31 cellular contexts compared by ENCODE assay signal in genomic region chr2:66237470-66238354, GRCh38.
DNase-seq lines count a peak whose midpoint lies in the region; ATAC-seq, FAIRE-seq and TF ChIP-seq lines count a peak whose summit lies in the region.
"Had no signal": no experiment of that assay in that cellular context is flagged by ENCODE, and none has a peak within 500 bp of the region (broad histone marks: within the 10 kb centered on the region; RNA-seq: fewer than 3 reads in every experiment).

No MANE protein-coding gene starts in this region.

- no peak overlapping the region for H2BK12ac ChIP-seq in H9 (ENCODE audit: insufficient read length, low read depth, low read length)

- no peaks in the 10 kb centered on the region for H3K9me3 Mint-ChIP-seq in H9
- no peaks in the 10 kb centered on the region for H3K9me3 Mint-ChIP-seq in WTC11
- H3K9me3 Mint-ChIP-seq: activated CD8-positive, alpha-beta T cell treated with anti-CD3 and anti-CD28 coated beads for 36 hours; activated T-helper 1 cell treated with anti-CD3 and anti-CD28 coated beads, Interleukin-12 subunit alpha, Interleukin-12 subunit beta, Interleukin-2, Interleukin-4 antibody, amounts not matched to agents 30 ng/mL and 10 ng/mL and 1 ng/mL, durations not matched to agents 14 hours and 24 hours and 36 hours; endodermal cell had no signal

- H3K9me3 ChIP-seq in H9 (ENCODE audit: control insufficient read depth, low read depth, low read length) (no peaks in the 10 kb centered on the region), thymus (ENCODE audit: control insufficient read depth) (no peaks in the 10 kb centered on the region)
- H3K9me3 ChIP-seq: gastroesophageal sphincter, MG63, tibial nerve had no signal

- H3K4ac ChIP-seq in H9 (ENCODE audit: low read depth, low read length) = no peak overlapping the region
- H3K4ac ChIP-seq in mesendoderm (ENCODE audit: low read depth, low read length) = no peak overlapping the region

- no peak for FAIRE-seq in frontal cortex (lab: Jason Lieb, UNC)

- H2AFZ ChIP-seq in H9 (ENCODE audit: low read length) = no peak overlapping the region

- no peak overlapping the region for H3K4me3 Mint-ChIP-seq in H9
- no peak overlapping the region for H3K4me3 Mint-ChIP-seq in WTC11
- H3K4me3 Mint-ChIP-seq: activated CD8-positive, alpha-beta T cell treated with anti-CD3 and anti-CD28 coated beads for 36 hours; activated T-helper 1 cell treated with anti-CD3 and anti-CD28 coated beads, Interleukin-12 subunit alpha, Interleukin-12 subunit beta, Interleukin-2, Interleukin-4 antibody, amounts not matched to agents 30 ng/mL and 10 ng/mL and 1 ng/mL, durations not matched to agents 14 hours and 24 hours and 36 hours; endodermal cell; T-helper 17 cell had no signal

- no peak for DNase-seq in H9
- DNase-seq in WTC11 (ENCODE audit: low spot score) = no peak
- DNase-seq in mesendoderm = no peak
- DNase-seq in NCI-H146 treated with DMSO at 0.1 percent for 48 hours (lab: John Stamatoyannopoulos, UW; ENCODE audit: unreplicated experiment) = no peak
- no peak for DNase-seq in frontal cortex (ENCODE audit: low spot score in 2 of 2)
- DNase-seq: activated CD8-positive, alpha-beta memory T cell treated with anti-CD3 and anti-CD28 coated beads, Interleukin-2, amount 50 U/mL, for 48 hours; activated CD8-positive, alpha-beta T cell treated with anti-CD3 and anti-CD28 coated beads for 36 hours; activated naive CD4-positive, alpha-beta T cell treated with Interleukin-2 at 50 U/mL for 16 hours; C1 segment of cervical spinal cord; dermis blood vessel endothelial cell; DND-41; endodermal cell; KG1; MG63; NCI-H1105; NCI-H1930; NCI-H526 treated with DMSO at 0.1 percent for 48 hours; right cardiac atrium; Right ventricle myocardium superior; stimulated activated CD4-positive, alpha-beta T cell treated with anti-CD3 and anti-CD28 coated beads, Interleukin-1b, Interleukin-23, amount 100 ng/mL, for 48 hours; stimulated activated naive CD8-positive, alpha-beta T cell treated with anti-CD3 and anti-CD28 coated beads, Interleukin-15, Interleukin-2, amounts not matched to agents 100 U/mL and 50 U/mL, for 24 hours; T-helper 17 cell had no signal

- H3K27me3 ChIP-seq in H9 (ENCODE audit: insufficient read depth, low read length) = no peaks in the 10 kb centered on the region
- H3K27me3 ChIP-seq in mesendoderm (ENCODE audit: insufficient read depth, low read length, poor library complexity) = no peaks in the 10 kb centered on the region
- no peaks in the 10 kb centered on the region for H3K27me3 ChIP-seq in thymus (ENCODE audit: control insufficient read depth, insufficient read depth)
- H3K27me3 ChIP-seq: gastroesophageal sphincter, MG63, tibial nerve had no signal

- H3K23ac ChIP-seq in H9 (ENCODE audit: insufficient read length, low read depth, low read length) = no peak overlapping the region
- peak overlapping the region; percentile 59 for H3K23ac ChIP-seq in mesendoderm (ENCODE audit: low read length)

- H4K20me1 ChIP-seq in H9 (ENCODE audit: control insufficient read depth, insufficient read depth, insufficient read length) = no peaks in the 10 kb centered on the region

- H2AK5ac ChIP-seq in H9 (ENCODE audit: insufficient read length, low read length) = no peak overlapping the region
- peak overlapping the region; percentile 9 for H2AK5ac ChIP-seq in mesendoderm (ENCODE audit: low read length)

- H3K79me2 ChIP-seq in H9 (ENCODE audit: insufficient read depth, low read length) = no peaks in the 10 kb centered on the region
- H3K79me2 ChIP-seq in mesendoderm (ENCODE audit: control insufficient read depth, insufficient read depth, low read length) = no peaks in the 10 kb centered on the region

- H3K4me1 Mint-ChIP-seq in H9 (peaks cover 6 to 20% of the 10 kb centered on the region in 2 experiments), WTC11 (peaks cover 25% of the 10 kb centered on the region)
- H3K4me1 Mint-ChIP-seq: T-helper 17 cell had no signal

- H3K36me3 ChIP-seq in mesendoderm (ENCODE audit: control insufficient read depth, insufficient read depth, low read length) (no peaks in the 10 kb centered on the region), thymus (ENCODE audit: control insufficient read depth, insufficient read depth) (no peaks in the 10 kb centered on the region)
- H3K36me3 ChIP-seq: gastroesophageal sphincter, MG63, tibial nerve had no signal

- CTCF ChIA-PET in WTC11 (lab: Charles Lee) = no interaction called here

- H4K5ac ChIP-seq in H9 (ENCODE audit: insufficient read length, low read depth, low read length) = no peak overlapping the region
- H4K5ac ChIP-seq in mesendoderm (ENCODE audit: low read length) = no peak overlapping the region

- H3K27me3 Mint-ChIP-seq in H9 (ENCODE audit: low read depth) (peaks cover 2% of the 10 kb centered on the region; the same call in 1 of the 2 replicates), WTC11 (ENCODE audit: low read depth) (no peaks in the 10 kb centered on the region)
- H3K27me3 Mint-ChIP-seq: activated CD8-positive, alpha-beta T cell treated with anti-CD3 and anti-CD28 coated beads for 36 hours; T-helper 17 cell had no signal

- H2BK120ac ChIP-seq in H9 (ENCODE audit: low read depth, low read length, poor library complexity, severe bottlenecking) (no peak overlapping the region), mesendoderm (ENCODE audit: low read depth, low read length) (no peak overlapping the region)

- H3K9ac ChIP-seq in H9 (ENCODE audit: extremely low read depth, insufficient read length, low read length) = no peak overlapping the region
- H3K9ac ChIP-seq in mesendoderm (ENCODE audit: low read length) = no peak overlapping the region

- H4K91ac ChIP-seq in H9 (ENCODE audit: insufficient read length, low read depth, low read length) = no peak overlapping the region

- H3K4me2 ChIP-seq in H9 (ENCODE audit: insufficient read depth, insufficient read length, low read length) (no peak overlapping the region), mesendoderm (ENCODE audit: low read length) (no peak overlapping the region)

- WGBS in H9 (ENCODE audit: extremely low coverage, insufficient read length, low lambda C conversion rate) = no CpG with 5 or more reads among the region's 9 CpGs
- WGBS in mesendoderm (ENCODE audit: extremely low coverage, insufficient coverage, low lambda C conversion rate) = no CpG with 5 or more reads among the region's 9 CpGs
- WGBS in thymus = 91% methylated on average over 9 of the region's 9 CpGs

- POLR2A ChIA-PET in WTC11 (lab: Charles Lee) = no interaction called here

- H3K56ac ChIP-seq in H9 (ENCODE audit: insufficient read length, low read depth, low read length) (no peak overlapping the region), mesendoderm (ENCODE audit: low read length) (peak overlapping the region; percentile 17)

- peak overlapping the region; percentile 29 for H3K18ac ChIP-seq in H9 (ENCODE audit: insufficient read length, low read depth, low read length)
- no peak overlapping the region for H3K18ac ChIP-seq in mesendoderm (ENCODE audit: low read length)

- H3K4me3 ChIP-seq in mesendoderm (ENCODE audit: low read length) = no peak overlapping the region
- no peak overlapping the region for H3K4me3 ChIP-seq in thymus (ENCODE audit: low read length)
- H3K4me3 ChIP-seq: gastroesophageal sphincter, lung, MG63, tibial nerve had no signal

- no peaks in the 10 kb centered on the region for H3K23me2 ChIP-seq in H9 (ENCODE audit: insufficient read length, low read depth, low read length, poor library complexity, severe bottlenecking)

- H3T11ph ChIP-seq in H9 (ENCODE audit: low read length) = no peak overlapping the region

- H3K36me3 Mint-ChIP-seq in H9 (ENCODE audit: insufficient read depth in 1 of 3, low read depth in 3 of 3) (no peaks in the 10 kb centered on the region), WTC11 (no peaks in the 10 kb centered on the region)

- H3K27ac ChIP-seq in H9 (ENCODE audit: insufficient read length, low read depth, low read length) = no peak overlapping the region
- no peak overlapping the region for H3K27ac ChIP-seq in mesendoderm (ENCODE audit: low read depth, low read length)
- peak overlapping the region; percentile 8 for H3K27ac ChIP-seq in thymus (ENCODE audit: low read depth)
- H3K27ac ChIP-seq: gastroesophageal sphincter, HL-60, tibial nerve had no signal

- H3K27ac Mint-ChIP-seq in H9 = no peak overlapping the region
- no peak overlapping the region; the same call in 1 of the 2 replicates for H3K27ac Mint-ChIP-seq in WTC11
- H3K27ac Mint-ChIP-seq: activated CD8-positive, alpha-beta T cell treated with anti-CD3 and anti-CD28 coated beads for 36 hours; activated T-helper 1 cell treated with anti-CD3 and anti-CD28 coated beads, Interleukin-12 subunit alpha, Interleukin-12 subunit beta, Interleukin-2, Interleukin-4 antibody, amounts not matched to agents 30 ng/mL and 10 ng/mL and 1 ng/mL, durations not matched to agents 14 hours and 24 hours and 36 hours; endodermal cell; T-helper 17 cell had no signal

- no peaks in the 10 kb centered on the region; the same call in 1 of the 2 replicates for H3K4me1 ChIP-seq in H9 (ENCODE audit: insufficient read depth, low read length)
- no peaks in the 10 kb centered on the region for H3K4me1 ChIP-seq in mesendoderm (ENCODE audit: control insufficient read depth, low read depth, low read length)
- no peaks in the 10 kb centered on the region for H3K4me1 ChIP-seq in thymus (ENCODE audit: control insufficient read depth, insufficient read depth, low read length)

- H3K79me1 ChIP-seq in H9 (ENCODE audit: insufficient read depth, low read depth, low read length, poor library complexity, severe bottlenecking) = no peaks in the 10 kb centered on the region
- H3K79me1 ChIP-seq in mesendoderm (ENCODE audit: low read length) = no peaks in the 10 kb centered on the region

- no peak overlapping the region for H2BK20ac ChIP-seq in H9 (ENCODE audit: low read depth, low read length, poor library complexity, severe bottlenecking)

- no peak overlapping the region for H2BK5ac ChIP-seq in H9 (ENCODE audit: insufficient read length, low read length)
- no peak overlapping the region for H2BK5ac ChIP-seq in mesendoderm (ENCODE audit: low read length)

- H4K8ac ChIP-seq in H9 (replicated peaks; ENCODE audit: insufficient read length, low read depth, low read length) (no peak overlapping the region), mesendoderm (ENCODE audit: low read depth, low read length) (no peak overlapping the region)

- no peak for TF ChIP-seq CTCF in H9 (conservative IDR thresholded peaks at IDR 0.05)
- TF ChIP-seq CTCF in WTC11 (IDR thresholded peaks at IDR 0.05) = no peak

- H3K14ac ChIP-seq in H9 (ENCODE audit: insufficient read depth, low read length) = peak overlapping the region; percentile 50; the same call in 1 of the 2 replicates

- H2BK15ac ChIP-seq in H9 (ENCODE audit: low read depth, low read length) = no peak overlapping the region
- no peak overlapping the region for H2BK15ac ChIP-seq in mesendoderm (replicated peaks; ENCODE audit: low read depth)

- ATAC-seq in WTC11 (peak; percentile 22; the same call in 1 of the 2 replicates), HG03025 (IDR thresholded peaks at IDR 0.05; ENCODE audit: low FRiP score, unreplicated experiment) (no peak)
- ATAC-seq: activated CD8-positive, alpha-beta T cell treated with anti-CD3 and anti-CD28 coated beads for 36 hours; gastroesophageal sphincter; Panc1; right cardiac atrium; SK-N-SH treated with all-trans-retinoic acid at 6 μM for 48 hours; stimulated activated naive CD8-positive, alpha-beta T cell treated with anti-CD3 and anti-CD28 coated beads, Interleukin-15, Interleukin-2, amounts not matched to agents 100 U/mL and 50 U/mL, for 24 hours; T-helper 17 cell had no signal
